In the genomic region with DNA sequence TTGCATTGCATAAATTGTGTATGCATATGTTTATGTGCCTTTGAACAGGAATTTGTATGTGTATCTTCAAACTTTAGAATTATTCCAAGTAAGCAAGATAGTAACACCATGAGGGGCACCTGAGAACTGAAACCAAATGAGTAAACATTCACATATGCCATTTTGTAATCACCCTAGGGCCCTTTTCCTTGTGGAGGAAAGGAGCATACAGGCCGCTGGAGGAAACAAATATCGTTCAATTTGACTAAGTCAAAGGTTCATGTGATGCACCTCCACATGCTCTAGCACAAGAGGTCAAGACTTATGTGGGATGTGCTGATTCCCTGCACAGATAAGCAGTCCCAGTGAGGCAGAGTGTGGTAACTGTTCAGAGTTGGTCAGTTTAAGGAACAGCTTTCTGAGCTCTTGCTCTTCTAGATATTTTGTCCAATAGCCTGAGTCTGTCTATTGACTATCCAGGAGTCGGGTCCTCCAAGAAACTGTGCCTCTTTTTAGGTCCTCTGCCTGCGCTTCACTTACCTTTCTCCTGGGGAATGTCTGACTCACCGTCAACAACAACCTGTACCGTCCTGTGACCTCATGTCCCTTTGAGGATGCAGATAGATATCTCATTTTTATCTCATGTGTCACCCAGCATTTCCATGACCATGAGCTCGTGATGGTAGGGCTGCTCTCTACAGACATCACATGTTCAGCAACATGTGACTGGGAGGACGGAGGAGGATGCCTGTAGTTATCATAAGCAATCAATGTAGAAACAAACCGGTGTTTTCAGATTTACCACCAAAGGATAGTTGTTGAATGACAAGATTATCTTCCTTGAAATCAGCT, we compare ENCODE assay signal across 1 cellular context.
TF ChIP-seq lines count a peak whose summit lies in the region.

No MANE protein-coding gene starts in this region.

TF ChIP-seq in HepG2, 621 proteins besides CTCF, POLR2A, EP300 and RAD21 (continued from another document):
- TF ChIP-seq ZSCAN25 (CRISPR knock-in tag; IDR thresholded peaks at IDR 0.05) = no peak
